In the genomic region with DNA sequence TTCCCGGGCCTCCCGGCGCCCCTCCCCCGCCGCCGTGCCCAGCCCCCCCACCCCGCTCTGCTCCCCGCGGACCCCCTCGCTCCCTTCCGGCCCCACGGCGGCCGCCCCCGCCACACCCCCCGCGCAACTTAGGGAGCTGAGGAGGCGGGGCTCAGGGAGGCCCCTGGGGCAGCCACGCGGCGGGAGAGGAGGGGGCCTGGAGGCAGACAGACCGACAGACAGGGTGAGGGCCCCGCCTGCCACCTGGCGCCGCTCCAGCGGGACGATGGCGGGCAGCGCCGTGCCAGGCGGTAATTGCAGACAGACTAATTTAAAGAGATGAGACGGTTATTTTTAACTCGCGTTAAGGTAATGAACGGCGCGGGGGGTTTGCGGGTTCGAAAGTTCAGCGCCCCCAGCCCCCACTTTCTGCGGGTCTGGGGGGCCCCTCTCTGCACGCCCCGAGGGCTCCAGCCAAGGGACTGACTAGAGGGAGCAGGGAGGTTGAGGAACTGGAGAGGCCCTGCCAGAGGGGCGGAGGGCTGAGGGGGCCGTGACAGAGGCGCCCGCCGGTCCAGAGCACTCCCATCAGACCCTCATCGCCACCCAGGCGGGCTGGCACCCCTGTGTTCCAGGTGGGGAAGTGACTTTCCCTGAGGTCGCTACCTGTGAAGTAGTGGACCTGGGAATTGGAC, we compare ENCODE assay signal across 8 cellular contexts. TPM values are rescaled to one million over a fixed set of nuclear protein-coding genes. Genes with fewer than 3 reads are reported as not detected.
A peak's percentile ranks its signal among the peaks of the same experiment; 100 is the strongest.
DNase-seq lines count a peak whose midpoint lies in the region; ATAC-seq and TF ChIP-seq lines count a peak whose summit lies in the region.

No MANE protein-coding gene starts in this region.

- CTCF ChIA-PET in activated CD4-positive, alpha-beta T cell treated with anti-CD3 and anti-CD28 coated beads for 36 hours (lab: Charles Lee) = interaction anchor here (1.0 to 1.2 kb wide), 3 partner anchors 10 to 83 kb away, joined by 3 read pairs; no protein-coding TSS in a partner anchor
- CTCF ChIA-PET in RWPE1 (lab: Yijun Ruan, JAX) = no interaction called here

- no peaks in the 10 kb centered on the region for H3K9me3 Mint-ChIP-seq in activated CD4-positive, alpha-beta T cell treated with anti-CD3 and anti-CD28 coated beads for 36 hours (ENCODE audit: low read depth)
- no peaks in the 10 kb centered on the region for H3K9me3 Mint-ChIP-seq in osteocyte (ENCODE audit: unreplicated experiment)

- H3K4me3 ChIP-seq in coronary artery = peak overlapping the region; percentile 79
- H3K4me3 ChIP-seq in foreskin fibroblast (ENCODE audit: low read depth in 1 of 2, low read length in 2 of 2) = no peak overlapping the region

- intact Hi-C loops in activated CD4-positive, alpha-beta T cell treated with anti-CD3 and anti-CD28 coated beads for 36 hours (cut with DNase I, micrococcal nuclease) = loop anchor here in 1 of 2 experiments (1.0 to 10.0 kb wide), 2 partner anchors 17 to 1088 kb away; a partner anchor contains a TSS

- H3K4me1 Mint-ChIP-seq in activated CD4-positive, alpha-beta T cell treated with anti-CD3 and anti-CD28 coated beads for 36 hours = peaks cover 9% of the 10 kb centered on the region
- H3K4me1 Mint-ChIP-seq in osteocyte (ENCODE audit: unreplicated experiment) = peaks cover 20% of the 10 kb centered on the region

- H3K27me3 Mint-ChIP-seq in activated CD4-positive, alpha-beta T cell treated with anti-CD3 and anti-CD28 coated beads for 36 hours = peaks cover 31% of the 10 kb centered on the region
- peaks cover 8% of the 10 kb centered on the region for H3K27me3 Mint-ChIP-seq in osteocyte (ENCODE audit: unreplicated experiment)

- peak overlapping the region; percentile 6 for H3K27ac Mint-ChIP-seq in activated CD4-positive, alpha-beta T cell treated with anti-CD3 and anti-CD28 coated beads for 36 hours
- peak overlapping the region; percentile 31 for H3K27ac Mint-ChIP-seq in osteocyte (ENCODE audit: unreplicated experiment)

- H3K4me3 Mint-ChIP-seq in activated CD4-positive, alpha-beta T cell treated with anti-CD3 and anti-CD28 coated beads for 36 hours = peak overlapping the region; percentile 50
- H3K4me3 Mint-ChIP-seq in osteocyte (ENCODE audit: unreplicated experiment) = peak overlapping the region; percentile 53

- no peak for TF ChIP-seq CTCF in RWPE1 (conservative IDR thresholded peaks at IDR 0.05; ENCODE audit: low read depth)
- TF ChIP-seq CTCF in coronary artery (IDR thresholded peaks at IDR 0.05) = no peak
- TF ChIP-seq CTCF in osteocyte (IDR thresholded peaks at IDR 0.05) = no peak
- no peak for TF ChIP-seq CTCF in foreskin fibroblast (IDR thresholded peaks at IDR 0.05; ENCODE audit: low read depth, low read length)

- DNase-seq in activated CD4-positive, alpha-beta T cell treated with anti-CD3 and anti-CD28 coated beads for 36 hours = peak; percentile 60
- DNase-seq in activated CD4-positive, alpha-beta T cell treated with anti-CD3 and anti-CD28 coated beads for 1 hour = no peak
- no peak for DNase-seq in RWPE1 (ENCODE audit: low spot score)
- no peak for DNase-seq in coronary artery (ENCODE audit: low spot score)
- DNase-seq in osteocyte (ENCODE audit: extremely low spot score, unreplicated experiment) = no peak
- DNase-seq in AG08395 (ENCODE audit: low spot score) = no peak
- DNase-seq in foreskin fibroblast = no peak

- ATAC-seq in activated CD4-positive, alpha-beta T cell treated with anti-CD3 and anti-CD28 coated beads for 36 hours = peak; percentile 26
- no peak for ATAC-seq in GM18519 (IDR thresholded peaks at IDR 0.05; ENCODE audit: low FRiP score, unreplicated experiment)

- H3K36me3 Mint-ChIP-seq in activated CD4-positive, alpha-beta T cell treated with anti-CD3 and anti-CD28 coated beads for 36 hours (ENCODE audit: low read depth) = no peaks in the 10 kb centered on the region
- no peaks in the 10 kb centered on the region for H3K36me3 Mint-ChIP-seq in osteocyte (ENCODE audit: unreplicated experiment)

- peak overlapping the region; percentile 82 for H3K27ac ChIP-seq in RWPE1
- peak overlapping the region; percentile 57 to 66 for H3K27ac ChIP-seq in coronary artery

- POLR2A ChIA-PET in activated CD4-positive, alpha-beta T cell treated with anti-CD3 and anti-CD28 coated beads for 36 hours (lab: Charles Lee) = interaction anchor here (0.6 kb wide), 1 partner anchor 13 kb away, joined by 3 read pairs; no protein-coding TSS in a partner anchor
- POLR2A ChIA-PET in RWPE1 (lab: Yijun Ruan, JAX; ENCODE audit: low non-redundant PET) = interaction anchor here (0.5 to 1.2 kb wide), 3 partner anchors 14 to 123 kb away, joined by 3 to 5 read pairs (median 4); no protein-coding TSS in a partner anchor

RNA-seq across cellular contexts. Expression of a gene that starts 5.3 kb away (rescaled TPM):
- under 1 TPM in 1 of 2 experiments, not detected in 1; 0.09 TPM for total RNA-seq in activated CD4-positive, alpha-beta T cell treated with anti-CD3 and anti-CD28 coated beads for 36 hours
- total RNA-seq in osteocyte = 0.81 and 0.99 TPM in 2 replicates
